ENCODE assay signal across 35 cellular contexts in genomic region chr20:3696745-3697587, GRCh38. TPM values are rescaled to one million over a fixed set of nuclear protein-coding genes. Genes with fewer than 3 reads are reported as not detected.
"Had no signal": no experiment of that assay in that cellular context is flagged by ENCODE, and none has a peak within 500 bp of the region (broad histone marks: within the 10 kb centered on the region; RNA-seq: fewer than 3 reads in every experiment).

No MANE protein-coding gene starts in this region.

- DNase-seq: activated B cell treated with CpG ODN at 0.5 μM for 24 hours; activated CD4-positive, alpha-beta T cell treated with anti-CD3 and anti-CD28 coated beads, Interleukin-2, amount 50 U/mL, for 1 hour; activated CD4-positive, alpha-beta T cell treated with anti-CD3 and anti-CD28 coated beads, Interleukin-2, amount 50 U/mL, for 48 hours; activated CD8-positive, alpha-beta memory T cell treated with anti-CD3 and anti-CD28 coated beads for 24 hours; activated effector memory CD4-positive, alpha-beta T cell treated with Interleukin-2 at 50 U/mL for 16 hours; activated gamma-delta T cell treated with Interleukin-2 at 50 U/mL for 16 hours; activated naive CD4-positive, alpha-beta T cell treated with anti-CD3 and anti-CD28 coated beads, Interleukin-2, amount 50 U/mL, for 16 hours; activated naive CD4-positive, alpha-beta T cell treated with Interleukin-2 at 50 U/mL for 16 hours; activated T-cell treated with anti-CD3 and anti-CD28 coated beads, Interleukin-2, amount 50 U/mL, for 4 hours; amniotic stem cell; anterior cingulate cortex; brain microvascular endothelial cell; dorsolateral prefrontal cortex; effector memory CD4-positive, alpha-beta T cell; foreskin keratinocyte; gastrocnemius medialis; glutamatergic neuron; T-helper 1 cell; T-helper 17 cell; T1000; WERI-Rb-1 had no signal

- H3K4me1 Mint-ChIP-seq: activated B cell treated with CpG ODN at 0.5 μM for 24 hours; activated T-helper 17 cell treated with anti-CD3 and anti-CD28 coated beads, Interleukin-2, amount 50 U/mL, for 72 hours; central memory CD8-positive, alpha-beta T cell; T-helper 17 cell had no signal

- H3K36me3 ChIP-seq: brain microvascular endothelial cell, esophagus muscularis mucosa, gastrocnemius medialis, WERI-Rb-1 had no signal

- H3K4me3 ChIP-seq: coronary artery, dorsolateral prefrontal cortex, esophagus muscularis mucosa, gastrocnemius medialis had no signal

- H3K27me3 Mint-ChIP-seq: activated B cell treated with CpG ODN at 0.5 μM for 24 hours; activated CD8-positive, alpha-beta T cell treated with anti-CD3 and anti-CD28 coated beads for 36 hours; activated naive CD8-positive, alpha-beta T cell; activated T-helper 17 cell treated with anti-CD3 and anti-CD28 coated beads, Interleukin-2, amount 50 U/mL, for 72 hours; central memory CD8-positive, alpha-beta T cell; T-helper 17 cell had no signal

- H3K27ac Mint-ChIP-seq: activated B cell treated with CpG ODN at 0.5 μM for 24 hours; activated CD8-positive, alpha-beta T cell treated with anti-CD3 and anti-CD28 coated beads for 36 hours; activated naive CD8-positive, alpha-beta T cell; activated T-helper 17 cell treated with anti-CD3 and anti-CD28 coated beads, Interleukin-2, amount 50 U/mL, for 72 hours; dendritic cell treated with granulocyte-macrophage colony-stimulating factor and Interleukin-4, amounts not matched to agents 40 ng/mL and 50 ng/mL, for 4 days; T-helper 17 cell; T-helper 2 cell treated with Interferon-gamma antibody and Interleukin-4, amounts not matched to agents 5 μg/mL and 100 μg/mL, for 36 hours had no signal

- H3K27ac ChIP-seq: brain microvascular endothelial cell, coronary artery, dorsolateral prefrontal cortex, esophagus muscularis mucosa, foreskin keratinocyte, gastrocnemius medialis, WERI-Rb-1 had no signal

- H3K36me3 Mint-ChIP-seq: activated naive CD8-positive, alpha-beta T cell had no signal

- H3K4me3 Mint-ChIP-seq: activated B cell treated with CpG ODN at 0.5 μM for 24 hours; activated CD8-positive, alpha-beta T cell treated with anti-CD3 and anti-CD28 coated beads for 36 hours; activated naive CD8-positive, alpha-beta T cell; activated T-cell treated with anti-CD3 and anti-CD28 coated beads, Interleukin-2, amount 50 U/mL, for 4 hours; activated T-helper 17 cell treated with anti-CD3 and anti-CD28 coated beads, Interleukin-2, amount 50 U/mL, for 72 hours; central memory CD8-positive, alpha-beta T cell; dendritic cell treated with granulocyte-macrophage colony-stimulating factor and Interleukin-4, amounts not matched to agents 40 ng/mL and 50 ng/mL, for 4 days; T-helper 17 cell; T-helper 2 cell treated with Interferon-gamma antibody and Interleukin-4, amounts not matched to agents 5 μg/mL and 100 μg/mL, for 36 hours had no signal

- H3K9me3 Mint-ChIP-seq: activated B cell treated with CpG ODN at 0.5 μM for 24 hours; activated CD8-positive, alpha-beta T cell treated with anti-CD3 and anti-CD28 coated beads for 36 hours; activated T-cell treated with anti-CD3 and anti-CD28 coated beads, Interleukin-2, amount 50 U/mL, for 4 hours; activated T-helper 17 cell treated with anti-CD3 and anti-CD28 coated beads, Interleukin-2, amount 50 U/mL, for 72 hours; central memory CD8-positive, alpha-beta T cell; dendritic cell treated with granulocyte-macrophage colony-stimulating factor and Interleukin-4, amounts not matched to agents 40 ng/mL and 50 ng/mL, for 4 days; T-helper 2 cell treated with Interferon-gamma antibody and Interleukin-4, amounts not matched to agents 5 μg/mL and 100 μg/mL, for 36 hours had no signal

- H3K27me3 ChIP-seq: brain microvascular endothelial cell, dorsolateral prefrontal cortex, esophagus muscularis mucosa, foreskin keratinocyte, gastrocnemius medialis had no signal

- H3K4me1 ChIP-seq: esophagus muscularis mucosa, foreskin keratinocyte, gastrocnemius medialis had no signal

- ATAC-seq: activated CD4-positive, CD25-positive, alpha-beta regulatory T cell treated with anti-CD3 and anti-CD28 coated beads, Interleukin-2, amount 50 U/mL, for 24 hours; activated CD8-positive, alpha-beta T cell treated with anti-CD3 and anti-CD28 coated beads for 36 hours; activated T-helper 17 cell treated with anti-CD3 and anti-CD28 coated beads, Interleukin-2, amount 50 U/mL, for 72 hours; foreskin keratinocyte; gastrocnemius medialis; T-helper 17 cell had no signal

RNA-seq across cellular contexts. Expression of gene ADAM33, which starts 15.2 kb away (rescaled TPM):
- total RNA-seq: activated B cell treated with CpG ODN at 0.5 μM for 24 hours; activated CD8-positive, alpha-beta T cell treated with anti-CD3 and anti-CD28 coated beads for 36 hours; activated T-cell treated with anti-CD3 and anti-CD28 coated beads, Interleukin-2, amount 50 U/mL, for 4 hours; activated T-helper 17 cell treated with anti-CD3 and anti-CD28 coated beads, Interleukin-2, amount 50 U/mL, for 72 hours; foreskin keratinocyte; T-helper 17 cell had no signal
- polyA plus RNA-seq: foreskin keratinocyte had no signal

RNA-seq across cellular contexts. Expression of gene SIGLEC1, which starts 15.4 kb away (rescaled TPM):
- total RNA-seq: activated B cell treated with CpG ODN at 0.5 μM for 24 hours; activated CD8-positive, alpha-beta T cell treated with anti-CD3 and anti-CD28 coated beads for 36 hours; activated T-helper 17 cell treated with anti-CD3 and anti-CD28 coated beads, Interleukin-2, amount 50 U/mL, for 72 hours; astrocyte; bronchial epithelial cell; foreskin keratinocyte had no signal
- polyA plus RNA-seq: foreskin keratinocyte had no signal

RNA-seq across cellular contexts. Expression of gene GFRA4, which starts 33.8 kb away (rescaled TPM):
- total RNA-seq: activated B cell treated with CpG ODN at 0.5 μM for 24 hours; activated CD8-positive, alpha-beta T cell treated with anti-CD3 and anti-CD28 coated beads for 36 hours; activated T-cell treated with anti-CD3 and anti-CD28 coated beads, Interleukin-2, amount 50 U/mL, for 4 hours; activated T-helper 17 cell treated with anti-CD3 and anti-CD28 coated beads, Interleukin-2, amount 50 U/mL, for 72 hours; astrocyte; bronchial epithelial cell; cardiac septum; cerebellum; esophagus muscularis mucosa; foreskin keratinocyte; gastrocnemius medialis; T-helper 17 cell had no signal
- polyA plus RNA-seq: adipose tissue, foreskin keratinocyte had no signal

RNA-seq across cellular contexts. Expression of gene HSPA12B, which starts 35.5 kb away (rescaled TPM):
- total RNA-seq: activated B cell treated with CpG ODN at 0.5 μM for 24 hours; activated CD8-positive, alpha-beta T cell treated with anti-CD3 and anti-CD28 coated beads for 36 hours; activated T-helper 17 cell treated with anti-CD3 and anti-CD28 coated beads, Interleukin-2, amount 50 U/mL, for 72 hours; astrocyte; bronchial epithelial cell; T-helper 17 cell had no signal
